Comparison of ENCODE assay signal across 1 cellular context in the genomic region with DNA sequence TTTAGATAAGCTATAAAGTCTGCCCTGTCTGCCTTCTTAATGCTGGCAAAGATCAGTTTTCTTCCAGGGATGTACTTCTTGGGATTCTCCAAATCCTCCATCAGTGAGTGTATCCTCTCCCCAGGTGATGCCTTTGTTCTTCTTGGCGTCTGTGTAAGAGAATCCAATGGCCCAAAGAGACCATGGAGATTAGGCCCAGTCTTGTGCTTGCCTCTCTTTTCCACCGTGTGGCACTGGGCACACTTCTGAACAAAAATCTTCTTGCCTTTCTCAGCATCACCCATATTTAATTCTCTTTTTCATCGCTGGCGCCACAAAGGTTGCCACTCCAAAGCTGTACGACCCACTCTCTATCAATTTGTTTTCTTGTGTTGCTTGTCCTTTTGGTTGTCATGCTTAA.
TF ChIP-seq lines count a peak whose summit lies in the region.

No MANE protein-coding gene starts in this region.

TF ChIP-seq in SK-N-SH treated with all-trans-retinoic acid at 6 μM for 48 hours, 23 proteins besides CTCF, POLR2A, EP300 and RAD21 (continued from another document):
- TF ChIP-seq, protein P1, sequence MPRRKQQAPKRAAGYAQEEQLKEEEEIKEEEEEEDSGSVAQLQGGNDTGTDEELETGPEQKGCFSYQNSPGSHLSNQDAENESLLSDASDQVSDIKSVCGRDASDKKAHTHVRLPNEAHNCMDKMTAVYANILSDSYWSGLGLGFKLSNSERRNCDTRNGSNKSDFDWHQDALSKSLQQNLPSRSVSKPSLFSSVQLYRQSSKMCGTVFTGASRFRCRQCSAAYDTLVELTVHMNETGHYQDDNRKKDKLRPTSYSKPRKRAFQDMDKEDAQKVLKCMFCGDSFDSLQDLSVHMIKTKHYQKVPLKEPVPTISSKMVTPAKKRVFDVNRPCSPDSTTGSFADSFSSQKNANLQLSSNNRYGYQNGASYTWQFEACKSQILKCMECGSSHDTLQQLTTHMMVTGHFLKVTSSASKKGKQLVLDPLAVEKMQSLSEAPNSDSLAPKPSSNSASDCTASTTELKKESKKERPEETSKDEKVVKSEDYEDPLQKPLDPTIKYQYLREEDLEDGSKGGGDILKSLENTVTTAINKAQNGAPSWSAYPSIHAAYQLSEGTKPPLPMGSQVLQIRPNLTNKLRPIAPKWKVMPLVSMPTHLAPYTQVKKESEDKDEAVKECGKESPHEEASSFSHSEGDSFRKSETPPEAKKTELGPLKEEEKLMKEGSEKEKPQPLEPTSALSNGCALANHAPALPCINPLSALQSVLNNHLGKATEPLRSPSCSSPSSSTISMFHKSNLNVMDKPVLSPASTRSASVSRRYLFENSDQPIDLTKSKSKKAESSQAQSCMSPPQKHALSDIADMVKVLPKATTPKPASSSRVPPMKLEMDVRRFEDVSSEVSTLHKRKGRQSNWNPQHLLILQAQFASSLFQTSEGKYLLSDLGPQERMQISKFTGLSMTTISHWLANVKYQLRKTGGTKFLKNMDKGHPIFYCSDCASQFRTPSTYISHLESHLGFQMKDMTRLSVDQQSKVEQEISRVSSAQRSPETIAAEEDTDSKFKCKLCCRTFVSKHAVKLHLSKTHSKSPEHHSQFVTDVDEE (CRISPR knock-in tag; IDR thresholded peaks at IDR 0.05): no peak
- no peak for TF ChIP-seq ARNTL (CRISPR knock-in tag; IDR thresholded peaks at IDR 0.05; ENCODE audit: borderline replicate concordance, low read depth)
- no peak for TF ChIP-seq ISL1 (CRISPR knock-in tag; IDR thresholded peaks at IDR 0.05)
- no peak for TF ChIP-seq OSR1 (CRISPR knock-in tag; IDR thresholded peaks at IDR 0.05)
- no peak for TF ChIP-seq ZNF8 (CRISPR knock-in tag; IDR thresholded peaks at IDR 0.05)
- TF ChIP-seq GLIS3 (CRISPR knock-in tag; IDR thresholded peaks at IDR 0.05): no peak
- no peak for TF ChIP-seq ZFP30 (CRISPR knock-in tag; IDR thresholded peaks at IDR 0.05)
- TF ChIP-seq ZC3H10 (CRISPR knock-in tag; IDR thresholded peaks at IDR 0.05): no peak
- TF ChIP-seq ESRRG (CRISPR knock-in tag; IDR thresholded peaks at IDR 0.05): no peak
- TF ChIP-seq, protein P2, sequence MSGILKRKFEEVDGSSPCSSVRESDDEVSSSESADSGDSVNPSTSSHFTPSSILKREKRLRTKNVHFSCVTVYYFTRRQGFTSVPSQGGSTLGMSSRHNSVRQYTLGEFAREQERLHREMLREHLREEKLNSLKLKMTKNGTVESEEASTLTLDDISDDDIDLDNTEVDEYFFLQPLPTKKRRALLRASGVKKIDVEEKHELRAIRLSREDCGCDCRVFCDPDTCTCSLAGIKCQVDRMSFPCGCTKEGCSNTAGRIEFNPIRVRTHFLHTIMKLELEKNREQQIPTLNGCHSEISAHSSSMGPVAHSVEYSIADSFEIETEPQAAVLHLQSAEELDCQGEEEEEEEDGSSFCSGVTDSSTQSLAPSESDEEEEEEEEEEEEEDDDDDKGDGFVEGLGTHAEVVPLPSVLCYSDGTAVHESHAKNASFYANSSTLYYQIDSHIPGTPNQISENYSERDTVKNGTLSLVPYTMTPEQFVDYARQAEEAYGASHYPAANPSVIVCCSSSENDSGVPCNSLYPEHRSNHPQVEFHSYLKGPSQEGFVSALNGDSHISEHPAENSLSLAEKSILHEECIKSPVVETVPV (CRISPR knock-in tag; IDR thresholded peaks at IDR 0.05): no peak
- TF ChIP-seq ZFP3 (CRISPR knock-in tag; IDR thresholded peaks at IDR 0.05): no peak
- no peak for TF ChIP-seq BACH2 (CRISPR knock-in tag; IDR thresholded peaks at IDR 0.05; ENCODE audit: borderline replicate concordance)
- TF ChIP-seq SNAI2 (CRISPR knock-in tag; IDR thresholded peaks at IDR 0.05): no peak
- no peak for TF ChIP-seq ZNF70 (CRISPR knock-in tag; IDR thresholded peaks at IDR 0.05)
- no peak for TF ChIP-seq RARB (CRISPR knock-in tag; IDR thresholded peaks at IDR 0.05)
- no peak for TF ChIP-seq TCF4 (CRISPR knock-in tag; IDR thresholded peaks at IDR 0.05; ENCODE audit: borderline replicate concordance)
TF ChIP-seq in SK-N-SH treated with all-trans-retinoic acid at 6 μM for 48 hours: peak in this region for 0.
